Comparison of ENCODE assay signal across 10 cellular contexts in the genomic region with DNA sequence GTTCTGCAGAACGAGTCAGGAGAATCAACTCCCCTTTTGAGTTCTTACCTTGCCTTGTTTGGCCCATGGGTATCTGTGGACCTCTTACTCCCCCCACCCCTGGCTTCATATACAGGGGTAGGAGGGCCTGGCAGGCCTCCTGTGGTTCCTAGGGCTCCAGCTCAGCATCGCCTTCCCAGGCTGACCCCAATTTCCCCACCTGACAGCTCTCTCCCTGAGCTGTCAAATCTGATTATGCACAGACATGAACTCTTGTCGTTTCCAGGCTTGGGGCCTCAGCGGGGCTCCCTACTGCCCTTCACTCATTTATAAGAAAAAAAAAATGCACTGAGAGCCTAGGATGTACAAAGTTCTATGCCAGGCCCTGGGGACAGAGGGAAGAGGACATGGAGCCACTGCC.
"Had no signal": no experiment of that assay in that cellular context is flagged by ENCODE, and none has a peak within 500 bp of the region (broad histone marks: within the 10 kb centered on the region; RNA-seq: fewer than 3 reads in every experiment).

No MANE protein-coding gene starts in this region.

- H3K9me3 Mint-ChIP-seq: HFFc6, IgD-negative memory B cell had no signal

- H3K27ac Mint-ChIP-seq: HFFc6, IgD-negative memory B cell had no signal

- H3K27ac ChIP-seq: GM23248, HL-60 had no signal

- H3K9me3 ChIP-seq: HAP-1 had no signal

- DNase-seq: GM23248, GOT3, H7, HFFc6, KBM-7 had no signal

- H3K4me3 ChIP-seq: GM23248, HAP-1 had no signal

- ATAC-seq: HCT116, HepG2 had no signal

- H3K4me1 Mint-ChIP-seq: IgD-negative memory B cell had no signal

- H3K36me3 ChIP-seq: HAP-1 had no signal

- H3K4me3 Mint-ChIP-seq: HFFc6, IgD-negative memory B cell had no signal

- H3K36me3 Mint-ChIP-seq: IgD-negative memory B cell had no signal
